8 cellular contexts compared by ENCODE assay signal in genomic region chr1:167934407-167935251, GRCh38. TPM values are rescaled to one million over a fixed set of nuclear protein-coding genes. Genes with fewer than 3 reads are reported as not detected.
A peak's percentile ranks its signal among the peaks of the same experiment; 100 is the strongest.
DNase-seq lines count a peak whose midpoint lies in the region; ATAC-seq, FAIRE-seq and TF ChIP-seq lines count a peak whose summit lies in the region.

No MANE protein-coding gene starts in this region.

- H3K4me3 ChIP-seq in HUES6 (ENCODE audit: low read depth, low read length): peak overlapping the region; percentile 74
- peak overlapping the region; percentile 87 for H3K4me3 ChIP-seq in thoracic aorta

- DNase-seq in Caki2 (ENCODE audit: low read depth): peak; percentile 15
- peak; percentile 79 for DNase-seq in amniotic epithelial cell (ENCODE audit: low read depth)
- DNase-seq in thoracic aorta (ENCODE audit: low spot score): no peak
- DNase-seq in iPS-NIHi7 (ENCODE audit: extremely low spot score): no peak
- DNase-seq in activated CD4-positive, alpha-beta T cell treated with anti-CD3 and anti-CD28 coated beads for 4 hours: no peak
- DNase-seq in frontal cortex (ENCODE audit: low spot score in 2 of 2): no peak

- no peak for FAIRE-seq in frontal cortex (lab: Jason Lieb, UNC)

- ATAC-seq in thoracic aorta (ENCODE audit: insufficient number of reproducible peaks, low FRiP score, low read depth): no peak

- in situ Hi-C loops in Caki2 (cut with HindIII; ENCODE audit: low pct_unique_long_range_greater_than_20kb, low sequenced_read_pairs): no loop called here

- no peak for TF ChIP-seq CTCF in thoracic aorta (IDR thresholded peaks at IDR 0.05)

- H3K27me3 ChIP-seq in HUES6 (ENCODE audit: control insufficient read depth, insufficient read depth, low read length): no peaks in the 10 kb centered on the region
- no peaks in the 10 kb centered on the region for H3K27me3 ChIP-seq in layer of hippocampus (ENCODE audit: control insufficient read depth, insufficient read depth, low read length)
- H3K27me3 ChIP-seq in thoracic aorta (replicated peaks; ENCODE audit: insufficient read depth): no peaks in the 10 kb centered on the region

- no peaks in the 10 kb centered on the region for H3K9me3 ChIP-seq in HUES6 (ENCODE audit: control insufficient read depth, insufficient read depth, low read depth, low read length)
- H3K9me3 ChIP-seq in thoracic aorta: no peaks in the 10 kb centered on the region

- H3K4me1 ChIP-seq in HUES6 (ENCODE audit: control insufficient read depth, insufficient read depth, low read length) (peaks cover 15% of the 10 kb centered on the region), thoracic aorta (ENCODE audit: control insufficient read depth in 1 of 2, low read depth in 2 of 2) (peaks cover 24 to 42% of the 10 kb centered on the region in 2 donors)

- H3K9ac ChIP-seq in HUES6 (ENCODE audit: low read length): peak overlapping the region; percentile 80

- H3K36me3 ChIP-seq in HUES6 (ENCODE audit: control insufficient read depth, insufficient read depth, low read length) (no peaks in the 10 kb centered on the region), thoracic aorta (no peaks in the 10 kb centered on the region)

- H3K27ac ChIP-seq in HUES6 (ENCODE audit: low read depth, low read length) (no peak overlapping the region), layer of hippocampus (ENCODE audit: low read depth, low read length) (peak overlapping the region; percentile 99), thoracic aorta (peak overlapping the region; percentile 93 to 95)

RNA-seq across cellular contexts. Expression of gene DCAF6, which starts 1.9 kb away (rescaled TPM):
- 69.3 and 75.1 TPM in 2 replicates for total RNA-seq in Caki2 (2014; rRNA removed; shearing (Covaris generic); ENCODE audit: low replicate concordance)
- 10 to 100 TPM; 47.2 to 76.7 TPM for total RNA-seq in thoracic aorta
- total RNA-seq in frontal cortex: 73.4 TPM

RNA-seq across cellular contexts. Expression of gene MPC2, which starts 2.2 kb away (rescaled TPM):
- total RNA-seq in Caki2 (2014; rRNA removed; shearing (Covaris generic); ENCODE audit: low replicate concordance): 265 and 267 TPM in 2 replicates
- total RNA-seq in thoracic aorta: 10 to 100 TPM; 17.6 to 33.8 TPM
- 62.8 TPM for total RNA-seq in frontal cortex

RNA-seq across cellular contexts. Expression of gene ADCY10, which starts 20.7 kb away (rescaled TPM):
- 0.20 TPM in 1 of 2 replicates, not detected in the other for total RNA-seq in Caki2 (2014; rRNA removed; shearing (Covaris generic); ENCODE audit: low replicate concordance)
- under 1 TPM in 1 of 2 donors, not detected in 1; 0.54 TPM for total RNA-seq in thoracic aorta
- total RNA-seq in frontal cortex: 0.41 TPM

Comparison
In these comparisons a context has a peak if more than half of its experiments do, and no peak if none do; other contexts are left out.
1. DNase-seq: peak in Caki2 (single experiment) and amniotic epithelial cell (single experiment); none in thoracic aorta (single experiment), iPS-NIHi7 (single experiment), activated CD4-positive, alpha-beta T cell treated with anti-CD3 and anti-CD28 coated beads for 4 hours (0 of 2) and frontal cortex (0 of 2).